Comparison of ENCODE assay signal across 1 cellular context in genomic region chr16:2047330-2048115, GRCh38.
A peak's percentile ranks its signal among the peaks of the same experiment; 100 is the strongest.
TF ChIP-seq lines count a peak whose summit lies in the region.

NTHL1 (minus strand) TSS chr16:2047834; CDS start chr16:2047823, 11 bp downstream.
TSC2 (plus strand) TSS chr16:2047985; CDS start chr16:2048616, 631 bp downstream.

TF ChIP-seq in H1, 55 proteins besides CTCF, POLR2A, EP300 and RAD21 (continued from another document):
- TF ChIP-seq SIN3A (conservative IDR thresholded peaks at IDR 0.05 in 1 of 2, IDR thresholded peaks at IDR 0.05 in 1 of 2; ENCODE audit: low read depth in 1 of 2, low read length in 2 of 2): peak in 1 of 2 experiments; percentile 93; a peak in 2 of 4 replicates
- TF ChIP-seq SIRT6 (IDR thresholded peaks at IDR 0.05; ENCODE audit: low read length): no peak
- TF ChIP-seq KDM4A (IDR thresholded peaks at IDR 0.05; ENCODE audit: low read depth, low read length, severe bottlenecking): peak; percentile 93
- no peak for TF ChIP-seq HDAC6 (IDR thresholded peaks at IDR 0.05; ENCODE audit: low read depth, low read length)
- no peak for TF ChIP-seq SUZ12 (IDR thresholded peaks at IDR 0.05; ENCODE audit: low read length)
- 0 out of 2 replicates have a peak, but pooled peaks have one; percentile 45 for TF ChIP-seq KDM1A (IDR thresholded peaks at IDR 0.05; ENCODE audit: borderline replicate concordance, low read length)
- TF ChIP-seq SAP30 (IDR thresholded peaks at IDR 0.05; ENCODE audit: insufficient read depth, insufficient replicate concordance, low read length): peak; percentile 44
- peak; percentile 93 for TF ChIP-seq YY1 (IDR thresholded peaks at IDR 0.05; ENCODE audit: low read depth, low read length)
- 0 out of 2 replicates have a peak, but pooled peaks have one; percentile 5 for TF ChIP-seq CEBPB (IDR thresholded peaks at IDR 0.05; ENCODE audit: low read depth, low read length)
- no peak for TF ChIP-seq NRF1 (IDR thresholded peaks at IDR 0.05; ENCODE audit: low read depth, low read length)
- no peak for TF ChIP-seq BRCA1 (IDR thresholded peaks at IDR 0.05; ENCODE audit: low read depth, low read length)
- TF ChIP-seq SP1 (IDR thresholded peaks at IDR 0.05; ENCODE audit: low read depth, low read length): no peak
- peak; percentile 34 for TF ChIP-seq NANOG (IDR thresholded peaks at IDR 0.05; ENCODE audit: insufficient read depth, low read depth, low read length, poor library complexity, severe bottlenecking)
- TF ChIP-seq TAF1 (IDR thresholded peaks at IDR 0.05; ENCODE audit: low read depth, low read length): 0 out of 2 replicates have a peak, but pooled peaks have one; percentile 23
- TF ChIP-seq MAX (IDR thresholded peaks at IDR 0.05): peak; percentile 59; the same call in 1 of the 2 replicates
- no peak for TF ChIP-seq CBX5 (IDR thresholded peaks at IDR 0.05; ENCODE audit: low read depth, low read length)
- no peak for TF ChIP-seq EZH2 (IDR thresholded peaks at IDR 0.05; ENCODE audit: low read depth, low read length, severe bottlenecking)
- TF ChIP-seq POU5F1 (IDR thresholded peaks at IDR 0.05; ENCODE audit: low read depth, low read length): no peak
- TF ChIP-seq KDM5A (IDR thresholded peaks at IDR 0.05; ENCODE audit: low read length): no peak
- TF ChIP-seq PHF8 (conservative IDR thresholded peaks at IDR 0.05; ENCODE audit: low read depth, low read length): peak; percentile 77; the same call in 1 of the 2 replicates
- no peak; the same call in 1 of the 2 replicates for TF ChIP-seq SP4 (IDR thresholded peaks at IDR 0.05; ENCODE audit: low read length)
- no peak; a peak in 1 of 4 replicates for TF ChIP-seq HDAC2 (IDR thresholded peaks at IDR 0.05; ENCODE audit: borderline replicate concordance in 1 of 2, low read depth in 2 of 2, low read length in 2 of 2)
- TF ChIP-seq RBBP5 (IDR thresholded peaks at IDR 0.05; ENCODE audit: borderline replicate concordance, low read depth, low read length): no peak
- TF ChIP-seq MAFK (IDR thresholded peaks at IDR 0.05; ENCODE audit: low read depth, low read length): no peak
- peak; percentile 45; the same call in 1 of the 2 replicates for TF ChIP-seq E2F6 (IDR thresholded peaks at IDR 0.05)
- no peak for TF ChIP-seq ATF2 (IDR thresholded peaks at IDR 0.05; ENCODE audit: low read length)
- no peak for TF ChIP-seq CHD1 (IDR thresholded peaks at IDR 0.05; ENCODE audit: low read depth, low read length)
- no peak for TF ChIP-seq BCL11A (IDR thresholded peaks at IDR 0.05; ENCODE audit: low read depth in 2 of 2, low read length in 2 of 2)
- TF ChIP-seq ZNF274 (IDR thresholded peaks at IDR 0.05; ENCODE audit: borderline replicate concordance, extremely low read depth, low read length): no peak
- TF ChIP-seq JUND (IDR thresholded peaks at IDR 0.05; ENCODE audit: low read length): no peak
- no peak for TF ChIP-seq SRF (IDR thresholded peaks at IDR 0.05; ENCODE audit: low read depth, low read length)
- peak; percentile 64 for TF ChIP-seq ASH2L (IDR thresholded peaks at IDR 0.05; ENCODE audit: low read length)
- no peak for TF ChIP-seq RXRA (IDR thresholded peaks at IDR 0.05; ENCODE audit: insufficient read depth, low read depth, low read length)
- TF ChIP-seq RFX5 (IDR thresholded peaks at IDR 0.05; ENCODE audit: borderline replicate concordance, low read depth, low read length): no peak
- no peak for TF ChIP-seq RNF2 (IDR thresholded peaks at IDR 0.05; ENCODE audit: borderline replicate concordance, low read depth, low read length, missing control alignments, poor library complexity, severe bottlenecking)
- TF ChIP-seq CBX8 (IDR thresholded peaks at IDR 0.05; ENCODE audit: borderline replicate concordance, low read depth, low read length): no peak
- no peak for TF ChIP-seq GTF2F1 (IDR thresholded peaks at IDR 0.05; ENCODE audit: borderline replicate concordance, low read depth, low read length)
- no peak for TF ChIP-seq CHD7 (IDR thresholded peaks at IDR 0.05; ENCODE audit: insufficient replicate concordance, low read length)
- peak; percentile 34; the same call in 1 of the 2 replicates for TF ChIP-seq TEAD4 (IDR thresholded peaks at IDR 0.05; ENCODE audit: low read depth, low read length)
- no peak for TF ChIP-seq POLR2AphosphoS5 (IDR thresholded peaks at IDR 0.05; ENCODE audit: low read depth, low read length)
- TF ChIP-seq CREB1 (IDR thresholded peaks at IDR 0.05): peak; percentile 78
- no peak for TF ChIP-seq JUN (IDR thresholded peaks at IDR 0.05; ENCODE audit: low read depth, low read length)
- TF ChIP-seq TBP (IDR thresholded peaks at IDR 0.05; ENCODE audit: low read depth, low read length): peak; percentile 66; the same call in 1 of the 2 replicates
- TF ChIP-seq ATF3 (IDR thresholded peaks at IDR 0.05; ENCODE audit: insufficient read depth, low read depth, low read length): peak; percentile 98
- TF ChIP-seq USF2 (IDR thresholded peaks at IDR 0.05; ENCODE audit: low read length): peak; percentile 99
- peak; percentile 96 for TF ChIP-seq SIX5 (IDR thresholded peaks at IDR 0.05; ENCODE audit: low read depth, low read length)
- no peak for TF ChIP-seq SP2 (IDR thresholded peaks at IDR 0.05; ENCODE audit: low read length)
- no peak; the same call in 1 of the 2 replicates for TF ChIP-seq BACH1 (IDR thresholded peaks at IDR 0.05; ENCODE audit: low read length)
- TF ChIP-seq FOSL1 (IDR thresholded peaks at IDR 0.05; ENCODE audit: insufficient read depth, low read depth, low read length): no peak
- TF ChIP-seq CTBP2 (IDR thresholded peaks at IDR 0.05; ENCODE audit: borderline replicate concordance, insufficient read depth, insufficient read length, low read length): no peak
